In the genomic region with DNA sequence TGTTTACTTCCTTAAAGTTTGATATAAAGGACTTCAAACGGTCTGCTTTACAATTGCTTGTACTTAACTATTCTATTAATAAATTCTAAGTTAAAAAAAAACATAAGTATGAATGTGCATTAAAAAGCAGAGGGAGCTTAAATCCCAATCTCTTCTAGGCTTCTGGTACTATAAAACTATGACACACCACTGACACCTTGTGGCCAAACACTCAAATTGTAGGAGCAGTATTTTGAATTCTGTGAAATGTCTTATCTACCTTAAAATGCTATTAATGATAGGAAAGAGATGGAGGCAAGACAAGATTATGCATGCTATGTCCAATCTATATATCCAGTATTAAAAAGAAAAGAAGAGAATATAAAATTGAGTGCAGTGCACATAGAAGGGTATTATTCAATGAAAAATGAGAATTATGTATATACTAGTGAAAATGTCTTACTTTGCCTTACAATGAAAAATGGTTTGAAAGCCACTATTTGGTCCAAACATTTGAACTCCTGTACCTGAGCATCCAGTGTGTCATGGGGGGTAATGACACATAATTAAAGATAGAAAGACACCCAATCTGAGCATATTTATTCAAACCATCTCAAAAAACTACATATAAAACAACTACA, we compare ENCODE assay signal across 8 cellular contexts.
DNase-seq lines count a peak whose midpoint lies in the region; ATAC-seq and TF ChIP-seq lines count a peak whose summit lies in the region.

No MANE protein-coding gene starts in this region.

- peak in 54 of 56 donors; percentile 21 to 62 (median 40) for TF ChIP-seq CTCF in dorsolateral prefrontal cortex (IDR thresholded peaks at IDR 0.05 in 54 of 56, conservative IDR thresholded peaks at IDR 0.05 in 2 of 56; ENCODE audit: low read depth in 1 of 56, partially characterized antibody in 56 of 56)

- H3K36me3 Mint-ChIP-seq in natural killer cell treated with Interleukin-12 subunit alpha and Interleukin-12 subunit beta and Interleukin-15 and Interleukin-18, amount 100 ng/mL, for 72 hours: peaks cover 14% of the 10 kb centered on the region

- H3K4me3 ChIP-seq in Karpas-422 (ENCODE audit: low read length) (no peak overlapping the region), dorsolateral prefrontal cortex (no peak overlapping the region)

- peaks cover 0 to 3% of the 10 kb centered on the region in 2 donors for H3K4me1 Mint-ChIP-seq in natural killer cell treated with Interleukin-12 subunit alpha and Interleukin-12 subunit beta and Interleukin-15 and Interleukin-18, amount 100 ng/mL, for 72 hours (ENCODE audit: low read depth in 2 of 2)

- H3K9me2 ChIP-seq in Karpas-422 (replicated peaks; ENCODE audit: insufficient read depth, low read length): no peaks in the 10 kb centered on the region

- H3K9ac ChIP-seq in Karpas-422 (ENCODE audit: low read length): no peak overlapping the region

- peaks cover 9% of the 10 kb centered on the region; the same call in 1 of the 2 replicates for H3K9me3 ChIP-seq in Karpas-422 (ENCODE audit: low read length)

- peaks cover 31% of the 10 kb centered on the region for H3K36me3 ChIP-seq in Karpas-422 (ENCODE audit: insufficient read depth, low read length)

- H3K27me3 ChIP-seq in Karpas-422 (ENCODE audit: low read length): no peaks in the 10 kb centered on the region
- H3K27me3 ChIP-seq in dorsolateral prefrontal cortex: no peaks in the 10 kb centered on the region

- no peak overlapping the region for H3K4me3 Mint-ChIP-seq in natural killer cell treated with Interleukin-12 subunit alpha and Interleukin-12 subunit beta and Interleukin-15 and Interleukin-18, amount 100 ng/mL, for 72 hours

- H3K9me3 Mint-ChIP-seq in natural killer cell treated with Interleukin-12 subunit alpha and Interleukin-12 subunit beta and Interleukin-15 and Interleukin-18, amount 100 ng/mL, for 72 hours: no peaks in the 10 kb centered on the region

- peak in 1 of 2 donors; percentile 70 for ATAC-seq in natural killer cell treated with Interleukin-12 subunit alpha and Interleukin-12 subunit beta and Interleukin-15 and Interleukin-18, amount 100 ng/mL, for 72 hours

- intact Hi-C loops in dorsolateral prefrontal cortex (cut with DNase I) (loop anchor here (10.0 kb wide), 3 partner anchors 186 to 746 kb away; partner anchors contain the start of gene NR4A3 (in 1 of the 2)), head of caudate nucleus (cut with DNase I) (no loop called here)

- no peak overlapping the region for H3K27ac ChIP-seq in Karpas-422 (ENCODE audit: low read length)
- H3K27ac ChIP-seq in dorsolateral prefrontal cortex: no peak overlapping the region

- H2AFZ ChIP-seq in Karpas-422 (ENCODE audit: low read length): no peak overlapping the region

- no peaks in the 10 kb centered on the region for H3K27me3 Mint-ChIP-seq in natural killer cell treated with Interleukin-12 subunit alpha and Interleukin-12 subunit beta and Interleukin-15 and Interleukin-18, amount 100 ng/mL, for 72 hours

- no peaks in the 10 kb centered on the region for H4K20me1 ChIP-seq in Karpas-422 (ENCODE audit: insufficient read depth, low read depth, low read length)

- H3K4me2 ChIP-seq in Karpas-422 (ENCODE audit: low read depth, low read length, poor library complexity, severe bottlenecking): no peak overlapping the region

- H3K4me1 ChIP-seq in Karpas-422 (ENCODE audit: low read length): peaks cover 2% of the 10 kb centered on the region

- no peak overlapping the region for H3K27ac Mint-ChIP-seq in natural killer cell treated with Interleukin-12 subunit alpha and Interleukin-12 subunit beta and Interleukin-15 and Interleukin-18, amount 100 ng/mL, for 72 hours

- H3K79me2 ChIP-seq in Karpas-422 (ENCODE audit: low read length): peaks cover 10% of the 10 kb centered on the region; the same call in 1 of the 2 replicates

- peak; percentile 0 for DNase-seq in DMS79 treated with DMSO at 0.1 percent for 48 hours (lab: John Stamatoyannopoulos, UW)
- DNase-seq in DMS79 (lab: John Stamatoyannopoulos, UW): no peak
- DNase-seq in Karpas-422: peak; percentile 83
- peak; percentile 23 for DNase-seq in SIG-M5 (lab: John Stamatoyannopoulos, UW)
- no peak for DNase-seq in dorsolateral prefrontal cortex
- peak; percentile 77 for DNase-seq in natural killer cell treated with Interleukin-12 subunit alpha and Interleukin-12 subunit beta and Interleukin-15 and Interleukin-18, amount 100 ng/mL, for 72 hours (ENCODE audit: low spot score)
- no peak for DNase-seq in head of caudate nucleus
- DNase-seq in hippocampal formation (lab: John Stamatoyannopoulos, UW): no peak

Comparison
In these comparisons a context has a peak if more than half of its experiments do, and no peak if none do; other contexts are left out.
1. DNase-seq: peak in DMS79 treated with DMSO at 0.1 percent for 48 hours (single experiment), Karpas-422 (single experiment), SIG-M5 (single experiment) and natural killer cell treated with Interleukin-12 subunit alpha and Interleukin-12 subunit beta and Interleukin-15 and Interleukin-18, amount 100 ng/mL, for 72 hours (single experiment); none in DMS79 (single experiment), dorsolateral prefrontal cortex (0 of 10), head of caudate nucleus (0 of 42) and hippocampal formation (0 of 2).